ENCODE assay signal across 8 cellular contexts in genomic region chr2:71157124-71157802, GRCh38. TPM values are rescaled to one million over a fixed set of nuclear protein-coding genes. Genes with fewer than 3 reads are reported as not detected.
DNase-seq lines count a peak whose midpoint lies in the region; ATAC-seq lines count a peak whose summit lies in the region.

No MANE protein-coding gene starts in this region.

- peak; percentile 3 to 34 for DNase-seq in NCI-H187 (lab: John Stamatoyannopoulos, UW)
- DNase-seq in NCI-H187 treated with DMSO at 0.1 percent for 48 hours (lab: John Stamatoyannopoulos, UW), result no peak
- peak; percentile 22 for DNase-seq in MG63
- DNase-seq in activated CD4-positive, CD25-positive, alpha-beta regulatory T cell (lab: John Stamatoyannopoulos, UW), result peak; percentile 8 to 32 (median 20)
- peak; percentile 14 for DNase-seq in central memory CD4-positive, alpha-beta T cell
- peak; percentile 65 for DNase-seq in left lobe of liver (ENCODE audit: low spot score)
- DNase-seq in stimulated activated CD4-positive, alpha-beta T cell treated with anti-CD3 and anti-CD28 coated beads, Interleukin-2, amount 100 ng/mL, for 48 hours, result peak; percentile 64 to 67

- H3K36me3 ChIP-seq in MG63, result no peaks in the 10 kb centered on the region

- 0 out of 2 replicates have a peak overlapping the region, but pooled peaks have one; percentile 10 for H3K4me3 ChIP-seq in MG63

- H3K9me3 ChIP-seq in MG63, result no peaks in the 10 kb centered on the region

- ATAC-seq in left lobe of liver, result peak; percentile 86
- no peak for ATAC-seq in GM21367 (IDR thresholded peaks at IDR 0.05; ENCODE audit: unreplicated experiment)

- H3K27me3 ChIP-seq in MG63, result no peaks in the 10 kb centered on the region

RNA-seq across cellular contexts. Expression of gene MPHOSPH10, which starts 26.8 kb away (rescaled TPM):
- 12.5 and 44.0 TPM in 2 replicates for total RNA-seq in MG63 (2014; rRNA removed; shearing (Covaris generic); ENCODE audit: low replicate concordance)
- total RNA-seq in left lobe of liver, result 12.5 TPM

RNA-seq across cellular contexts. Expression of gene MCEE, which starts 27.2 kb away (rescaled TPM):
- 13.0 and 23.9 TPM in 2 replicates for total RNA-seq in MG63 (2014; rRNA removed; shearing (Covaris generic); ENCODE audit: low replicate concordance)
- 33.4 TPM for total RNA-seq in left lobe of liver
